Comparison of ENCODE assay signal across 8 cellular contexts in genomic region chr7:521221-522070, GRCh38. TPM values are rescaled to one million over a fixed set of nuclear protein-coding genes. Genes with fewer than 3 reads are reported as not detected.
A peak's percentile ranks its signal among the peaks of the same experiment; 100 is the strongest.
DNase-seq lines count a peak whose midpoint lies in the region; ATAC-seq lines count a peak whose summit lies in the region.

No MANE protein-coding gene starts in this region.

- peak overlapping the region; percentile 50 for H3K4me3 ChIP-seq in effector memory CD4-positive, alpha-beta T cell (ENCODE audit: insufficient read depth, low read depth, low read length, poor library complexity, severe bottlenecking)
- no peak overlapping the region for H3K4me3 ChIP-seq in SJCRH30

- no peaks in the 10 kb centered on the region for H3K36me3 ChIP-seq in effector memory CD4-positive, alpha-beta T cell (ENCODE audit: control insufficient read depth, insufficient read depth, low read length)
- H3K36me3 ChIP-seq in SJCRH30, result no peaks in the 10 kb centered on the region

- H3K4me1 ChIP-seq in effector memory CD4-positive, alpha-beta T cell (ENCODE audit: control insufficient read depth, insufficient read depth, low read length, poor library complexity, severe bottlenecking), result peaks cover 42% of the 10 kb centered on the region
- no peaks in the 10 kb centered on the region for H3K4me1 ChIP-seq in SJCRH30

- H3K27ac ChIP-seq in effector memory CD4-positive, alpha-beta T cell (ENCODE audit: insufficient read depth, low read length, poor library complexity, severe bottlenecking), result no peak overlapping the region
- H3K27ac ChIP-seq in SJCRH30, result no peak overlapping the region

- no peaks in the 10 kb centered on the region for H3K9me3 ChIP-seq in effector memory CD4-positive, alpha-beta T cell (ENCODE audit: control insufficient read depth, low read length)
- no peaks in the 10 kb centered on the region for H3K9me3 ChIP-seq in SJCRH30 (replicated peaks)

- peak; percentile 25 for DNase-seq in DMS153 treated with DMSO at 0.1 percent for 48 hours (lab: John Stamatoyannopoulos, UW; ENCODE audit: unreplicated experiment)
- DNase-seq in DMS153 (lab: John Stamatoyannopoulos, UW), result no peak
- DNase-seq in NCI-H748 treated with DMSO at 0.1 percent for 48 hours (lab: John Stamatoyannopoulos, UW), result peak; percentile 29
- no peak for DNase-seq in effector memory CD4-positive, alpha-beta T cell
- peak; percentile 88 for DNase-seq in myocyte (ENCODE audit: low read depth)
- DNase-seq in SJCRH30, result no peak
- no peak for DNase-seq in activated gamma-delta T cell treated with Interleukin-2 at 50 U/mL for 16 hours

- ATAC-seq in GM21717 (IDR thresholded peaks at IDR 0.05; ENCODE audit: unreplicated experiment), result no peak

- H3K27me3 ChIP-seq in effector memory CD4-positive, alpha-beta T cell (replicated peaks; ENCODE audit: control insufficient read depth, insufficient read depth, low read length, poor library complexity, severe bottlenecking), result peaks cover 45% of the 10 kb centered on the region
- H3K27me3 ChIP-seq in SJCRH30, result no peaks in the 10 kb centered on the region

RNA-seq across cellular contexts. Expression of gene PDGFA, which starts 1.8 kb away (rescaled TPM):
- total RNA-seq in myocyte, result 38.6 and 48.4 TPM in 2 replicates
- polyA plus RNA-seq in myocyte (2012), result 46.7 TPM
- 26.9 and 31.6 TPM in 2 replicates for total RNA-seq in SJCRH30 (2014; rRNA removed; shearing (Covaris generic))

Comparison
In these comparisons a context has a peak if more than half of its experiments do, and no peak if none do; other contexts are left out.
1. DNase-seq: peak in DMS153 treated with DMSO at 0.1 percent for 48 hours (single experiment), NCI-H748 treated with DMSO at 0.1 percent for 48 hours (single experiment) and myocyte (single experiment); none in DMS153 (single experiment), effector memory CD4-positive, alpha-beta T cell (0 of 3), SJCRH30 (0 of 2) and activated gamma-delta T cell treated with Interleukin-2 at 50 U/mL for 16 hours (single experiment).